20 cellular contexts compared by ENCODE assay signal in genomic region chr13:91359566-91359965, GRCh38. TPM values are rescaled to one million over a fixed set of nuclear protein-coding genes. Genes with fewer than 3 reads are reported as not detected.
"Had no signal": no experiment of that assay in that cellular context is flagged by ENCODE, and none has a peak within 500 bp of the region (broad histone marks: within the 10 kb centered on the region; RNA-seq: fewer than 3 reads in every experiment).

No MANE protein-coding gene starts in this region.

- H3K27ac ChIP-seq: gastroesophageal sphincter, hepatocyte, left ventricle myocardium inferior, sigmoid colon, tibial artery, uterus had no signal

- H3K4me1 ChIP-seq: gastroesophageal sphincter, left ventricle myocardium inferior, uterus had no signal

- H3K9me3 ChIP-seq: gastroesophageal sphincter, left ventricle myocardium inferior, sigmoid colon, tibial artery, uterus had no signal

- H2AFZ ChIP-seq: hepatocyte had no signal

- H3K4me3 ChIP-seq: gastroesophageal sphincter, hepatocyte, left ventricle myocardium inferior, sigmoid colon, tibial artery, uterus had no signal

- ATAC-seq: gastroesophageal sphincter; natural killer cell treated with Interleukin-12 subunit alpha and Interleukin-12 subunit beta and Interleukin-15 and Interleukin-18, amount 100 ng/mL, for 72 hours; T-cell had no signal

- H3K4me3 Mint-ChIP-seq: activated B cell treated with CpG ODN at 0.5 μM for 24 hours; activated CD4-positive, alpha-beta T cell treated with anti-CD3 and anti-CD28 coated beads, Interleukin-2, amount 10 ng/mL, durations not matched to agents 7 days and 5 days; memory B cell; natural killer cell treated with Interleukin-12 subunit alpha and Interleukin-12 subunit beta and Interleukin-15 and Interleukin-18, amount 100 ng/mL, for 72 hours; T-cell had no signal

- H3K27me3 Mint-ChIP-seq: activated B cell treated with CpG ODN at 0.5 μM for 24 hours; activated CD4-positive, alpha-beta T cell treated with anti-CD3 and anti-CD28 coated beads, Interleukin-2, amount 10 ng/mL, durations not matched to agents 7 days and 5 days; memory B cell; natural killer cell treated with Interleukin-12 subunit alpha and Interleukin-12 subunit beta and Interleukin-15 and Interleukin-18, amount 100 ng/mL, for 72 hours; T-cell had no signal

- H3K9me3 Mint-ChIP-seq: activated B cell treated with CpG ODN at 0.5 μM for 24 hours; activated CD4-positive, alpha-beta T cell treated with anti-CD3 and anti-CD28 coated beads, Interleukin-2, amount 10 ng/mL, durations not matched to agents 7 days and 5 days; memory B cell; natural killer cell treated with Interleukin-12 subunit alpha and Interleukin-12 subunit beta and Interleukin-15 and Interleukin-18, amount 100 ng/mL, for 72 hours; T-cell had no signal

- H3K36me3 ChIP-seq: uterus had no signal

- FAIRE-seq: kidney had no signal

- H3K27me3 ChIP-seq: gastroesophageal sphincter, hepatocyte, sigmoid colon, tibial artery, uterus had no signal

- DNase-seq: activated B cell treated with CpG ODN at 0.5 μM for 24 hours; activated CD4-positive, alpha-beta T cell treated with anti-CD3 and anti-CD28 coated beads, Interleukin-2, amount 10 ng/mL, durations not matched to agents 7 days and 5 days; activated gamma-delta T cell treated with Interleukin-2 at 50 U/mL for 16 hours; caudate nucleus; cortex of kidney; effector CD8-positive, alpha-beta T cell; kidney; left ventricle myocardium inferior; sigmoid colon; stimulated activated CD4-positive, alpha-beta T cell treated with anti-CD3 and anti-CD28 coated beads, Interleukin-12 subunit alpha, Interleukin-12 subunit beta, amount 100 ng/mL, for 4 hours; stimulated activated CD4-positive, alpha-beta T cell treated with anti-CD3 and anti-CD28 coated beads, Interleukin-2, amount 100 ng/mL, for 48 hours; stimulated activated CD8-positive, alpha-beta memory T cell treated with anti-CD3 and anti-CD28 coated beads, Interleukin-4, amount 100 ng/mL, for 48 hours; T-cell; tibial artery; uterus had no signal

- H3K27ac Mint-ChIP-seq: activated B cell treated with CpG ODN at 0.5 μM for 24 hours; activated CD4-positive, alpha-beta T cell treated with anti-CD3 and anti-CD28 coated beads, Interleukin-2, amount 10 ng/mL, durations not matched to agents 7 days and 5 days; memory B cell; T-cell had no signal

- H3K4me2 ChIP-seq: hepatocyte had no signal

RNA-seq across cellular contexts. Expression of gene GPC5, which starts 38.9 kb away (rescaled TPM):
- total RNA-seq: pulmonary artery endothelial cell had no signal
